Comparison of ENCODE assay signal across 8 cellular contexts in the genomic region with DNA sequence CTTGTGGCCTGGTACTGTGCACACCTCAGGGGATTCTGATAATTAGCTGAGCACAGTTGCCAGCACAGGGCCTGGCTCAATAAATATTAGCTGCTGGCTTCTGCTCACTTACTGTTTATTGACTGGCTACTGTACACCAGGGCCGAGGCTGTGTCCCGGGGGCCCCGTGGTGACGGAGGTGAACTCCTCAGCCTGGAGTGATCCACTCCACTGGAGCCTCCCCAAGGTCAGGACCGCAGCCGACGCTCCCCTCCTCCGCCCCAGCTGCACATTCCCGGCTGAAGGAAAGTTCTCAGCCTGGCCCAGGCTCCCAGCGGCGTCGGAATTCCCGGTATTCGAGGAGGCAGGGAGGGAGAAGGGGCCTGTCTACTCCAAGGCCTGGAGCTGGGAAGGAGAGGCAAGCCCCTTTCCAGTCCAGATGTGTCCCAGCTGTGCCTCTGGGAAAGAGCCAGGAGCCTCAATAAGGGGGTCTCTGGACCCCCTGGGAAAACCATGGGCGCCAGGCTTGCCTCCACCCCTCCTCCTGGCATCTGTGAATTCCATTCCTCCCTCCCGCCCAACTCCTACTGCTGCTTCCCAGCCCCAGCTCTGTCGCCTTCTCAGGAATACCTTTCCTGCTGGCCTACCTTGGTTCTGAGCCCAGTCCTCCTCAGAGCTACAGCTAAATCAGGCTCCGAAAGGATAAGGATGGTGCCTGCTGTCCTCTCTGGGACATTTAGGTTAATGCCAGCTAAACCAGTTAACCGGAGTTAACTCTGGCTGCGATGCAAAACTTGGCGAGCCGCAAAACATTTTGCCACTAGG. TPM values are rescaled to one million over a fixed set of nuclear protein-coding genes. Genes with fewer than 3 reads are reported as not detected.
DNase-seq lines count a peak whose midpoint lies in the region; ATAC-seq and TF ChIP-seq lines count a peak whose summit lies in the region.

No MANE protein-coding gene starts in this region.

- no peaks in the 10 kb centered on the region for H3K9me3 Mint-ChIP-seq in WTC11

- POLR2A ChIA-PET in WTC11 (lab: Charles Lee) = interaction anchor here (0.6 to 2.2 kb wide), 14 partner anchors 9 to 52 kb away, joined by 3 to 16 read pairs (median 5); partner anchors contain the start of genes MED29, PAF1, PLEKHG2 and SUPT5H
- POLR2A ChIA-PET in GM10248 (lab: Yijun Ruan, JAX) = interaction anchor here (1.0 to 2.3 kb wide), 6 partner anchors 7 to 31 kb away, joined by 3 to 11 read pairs (median 4); partner anchors contain the start of genes RPS16 and SUPT5H

- no peaks in the 10 kb centered on the region for H3K27me3 Mint-ChIP-seq in WTC11 (ENCODE audit: low read depth)

- CTCF ChIA-PET in WTC11 (lab: Charles Lee) = interaction anchor here (0.8 to 3.5 kb wide), 13 partner anchors 9 to 106 kb away, joined by 3 to 18 read pairs (median 4); partner anchors contain the start of genes MED29, PAF1 and PLEKHG2
- CTCF ChIA-PET in GM10248 (lab: Yijun Ruan, JAX) = interaction anchor here (0.8 to 3.3 kb wide), 4 partner anchors 9 to 31 kb away, joined by 3 to 15 read pairs (median 7); partner anchors contain the start of gene PLEKHG2

- peak overlapping the region; percentile 57 for H3K4me3 Mint-ChIP-seq in WTC11

- ATAC-seq in WTC11 (peak; percentile 84), left ventricle myocardium superior (peak; percentile 89)

- H3K27ac Mint-ChIP-seq in WTC11 = peak overlapping the region; percentile 98

- DNase-seq in ELF-1 (ENCODE audit: low read depth, low spot score) (peak; percentile 94), WTC11 (ENCODE audit: low spot score) (peak; percentile 93), left ventricle myocardium superior (peak; percentile 82), retinal pigment epithelial cell (ENCODE audit: low read depth) (peak; percentile 60), occipital lobe (lab: John Stamatoyannopoulos, UW) (no peak), GM10248 (ENCODE audit: extremely low spot score) (no peak)
- DNase-seq in effector CD4-positive, alpha-beta T cell = no peak
- no peak for DNase-seq in stimulated activated CD4-positive, alpha-beta T cell treated with anti-CD3 and anti-CD28 coated beads, Interleukin-4, amount 100 ng/mL, for 1 hour

- intact Hi-C loops in left ventricle myocardium superior (cut with micrococcal nuclease) = no loop called here

- peaks cover 36% of the 10 kb centered on the region for H3K4me1 Mint-ChIP-seq in WTC11

- no peak for TF ChIP-seq CTCF in WTC11 (IDR thresholded peaks at IDR 0.05)
- TF ChIP-seq CTCF in retinal pigment epithelial cell (conservative IDR thresholded peaks at IDR 0.05; ENCODE audit: low read depth, low read length) = no peak
- no peak for TF ChIP-seq CTCF in GM10248 (IDR thresholded peaks at IDR 0.05; ENCODE audit: control extremely low read depth, extremely low read depth, low read depth, missing control alignments)

- no peak overlapping the region for H3K4me3 ChIP-seq in retinal pigment epithelial cell (ENCODE audit: low read length)

- H3K36me3 Mint-ChIP-seq in WTC11 = peaks cover 24% of the 10 kb centered on the region

TF ChIP-seq in WTC11, 78 proteins besides CTCF, POLR2A, EP300 and RAD21 (continues in another document):
- TF ChIP-seq, protein P1, sequence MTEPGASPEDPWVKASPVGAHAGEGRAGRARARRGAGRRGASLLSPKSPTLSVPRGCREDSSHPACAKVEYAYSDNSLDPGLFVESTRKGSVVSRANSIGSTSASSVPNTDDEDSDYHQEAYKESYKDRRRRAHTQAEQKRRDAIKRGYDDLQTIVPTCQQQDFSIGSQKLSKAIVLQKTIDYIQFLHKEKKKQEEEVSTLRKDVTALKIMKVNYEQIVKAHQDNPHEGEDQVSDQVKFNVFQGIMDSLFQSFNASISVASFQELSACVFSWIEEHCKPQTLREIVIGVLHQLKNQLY (CRISPR knock-in tag; IDR thresholded peaks at IDR 0.05) = no peak
- TF ChIP-seq ETV6 (CRISPR knock-in tag; IDR thresholded peaks at IDR 0.05) = peak; percentile 78; the same call in 1 of the 2 replicates
- TF ChIP-seq PRDM15 (CRISPR knock-in tag; IDR thresholded peaks at IDR 0.05) = peak; percentile 72; the same call in 1 of the 2 replicates
- peak; percentile 96 for TF ChIP-seq TEAD4 (CRISPR knock-in tag; IDR thresholded peaks at IDR 0.05)
- TF ChIP-seq, protein P2, sequence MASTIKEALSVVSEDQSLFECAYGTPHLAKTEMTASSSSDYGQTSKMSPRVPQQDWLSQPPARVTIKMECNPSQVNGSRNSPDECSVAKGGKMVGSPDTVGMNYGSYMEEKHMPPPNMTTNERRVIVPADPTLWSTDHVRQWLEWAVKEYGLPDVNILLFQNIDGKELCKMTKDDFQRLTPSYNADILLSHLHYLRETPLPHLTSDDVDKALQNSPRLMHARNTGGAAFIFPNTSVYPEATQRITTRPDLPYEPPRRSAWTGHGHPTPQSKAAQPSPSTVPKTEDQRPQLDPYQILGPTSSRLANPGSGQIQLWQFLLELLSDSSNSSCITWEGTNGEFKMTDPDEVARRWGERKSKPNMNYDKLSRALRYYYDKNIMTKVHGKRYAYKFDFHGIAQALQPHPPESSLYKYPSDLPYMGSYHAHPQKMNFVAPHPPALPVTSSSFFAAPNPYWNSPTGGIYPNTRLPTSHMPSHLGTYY (CRISPR knock-in tag; IDR thresholded peaks at IDR 0.05) = no peak; the same call in 1 of the 2 replicates
- TF ChIP-seq FOXP1 (CRISPR knock-in tag; IDR thresholded peaks at IDR 0.05; ENCODE audit: borderline replicate concordance) = peak; percentile 42; the same call in 1 of the 2 replicates
- peak; percentile 29; the same call in 1 of the 2 replicates for TF ChIP-seq ZNF423 (CRISPR knock-in tag; IDR thresholded peaks at IDR 0.05)
- peak; percentile 98 for TF ChIP-seq TEAD1 (CRISPR knock-in tag; IDR thresholded peaks at IDR 0.05)
- no peak for TF ChIP-seq CREM (CRISPR knock-in tag; IDR thresholded peaks at IDR 0.05)
- peak; percentile 30; the same call in 1 of the 2 replicates for TF ChIP-seq MAX (CRISPR knock-in tag; IDR thresholded peaks at IDR 0.05)
- no peak for TF ChIP-seq MYBL2 (CRISPR knock-in tag; IDR thresholded peaks at IDR 0.05)
- TF ChIP-seq E2F5 (CRISPR knock-in tag; IDR thresholded peaks at IDR 0.05) = no peak

RNA-seq across cellular contexts. Expression of gene RPS16, which starts 7.2 kb away (rescaled TPM):
- total RNA-seq in WTC11 (2021) = 2,962 to 3,158 TPM (median 2,999 TPM) in 3 replicates
- total RNA-seq in left ventricle myocardium superior = 1,154 TPM
- total RNA-seq in occipital lobe = 77.0 TPM

RNA-seq across cellular contexts. Expression of gene PLEKHG2, which starts 16.0 kb away (rescaled TPM):
- total RNA-seq in WTC11 (2021) (62.3 to 72.0 TPM (median 63.6 TPM) in 3 replicates), left ventricle myocardium superior (11.6 TPM), occipital lobe (27.3 TPM)

RNA-seq across cellular contexts. Expression of gene SUPT5H, which starts 16.9 kb away (rescaled TPM):
- total RNA-seq in WTC11 (2021) (109 to 135 TPM (median 110 TPM) in 3 replicates), left ventricle myocardium superior (85.8 TPM), occipital lobe (47.9 TPM)

RNA-seq across cellular contexts. Expression of gene ZFP36, which starts 21.9 kb away (rescaled TPM):
- total RNA-seq in WTC11 (2021) = 17.3 to 22.2 TPM (median 18.4 TPM) in 3 replicates
- 53.0 TPM for total RNA-seq in left ventricle myocardium superior
- 1.2 TPM for total RNA-seq in occipital lobe

RNA-seq across cellular contexts. Expression of gene MED29, which starts 37.3 kb away (rescaled TPM):
- 37.6 to 42.9 TPM (median 39.4 TPM) in 3 replicates for total RNA-seq in WTC11 (2021)
- 22.2 TPM for total RNA-seq in left ventricle myocardium superior
- total RNA-seq in occipital lobe = 17.2 TPM

Comparison
In these comparisons a context has a peak if more than half of its experiments do, and no peak if none do; other contexts are left out.
1. DNase-seq: peak in ELF-1 (single experiment), WTC11 (single experiment), left ventricle myocardium superior (single experiment) and retinal pigment epithelial cell (single experiment); none in occipital lobe (single experiment), effector CD4-positive, alpha-beta T cell (single experiment), stimulated activated CD4-positive, alpha-beta T cell treated with anti-CD3 and anti-CD28 coated beads, Interleukin-4, amount 100 ng/mL, for 1 hour (single experiment) and GM10248 (single experiment).
2. RNA of gene RPS16, which starts 7.2 kb away (total RNA-seq): 2,962 to 3,158 TPM in WTC11 and 1,154 TPM in left ventricle myocardium superior (single experiment); 77.0 TPM in occipital lobe (single experiment); every median in the first group is over 10 times any median in the second.